Comparison of ENCODE assay signal across 19 cellular contexts in the genomic region with DNA sequence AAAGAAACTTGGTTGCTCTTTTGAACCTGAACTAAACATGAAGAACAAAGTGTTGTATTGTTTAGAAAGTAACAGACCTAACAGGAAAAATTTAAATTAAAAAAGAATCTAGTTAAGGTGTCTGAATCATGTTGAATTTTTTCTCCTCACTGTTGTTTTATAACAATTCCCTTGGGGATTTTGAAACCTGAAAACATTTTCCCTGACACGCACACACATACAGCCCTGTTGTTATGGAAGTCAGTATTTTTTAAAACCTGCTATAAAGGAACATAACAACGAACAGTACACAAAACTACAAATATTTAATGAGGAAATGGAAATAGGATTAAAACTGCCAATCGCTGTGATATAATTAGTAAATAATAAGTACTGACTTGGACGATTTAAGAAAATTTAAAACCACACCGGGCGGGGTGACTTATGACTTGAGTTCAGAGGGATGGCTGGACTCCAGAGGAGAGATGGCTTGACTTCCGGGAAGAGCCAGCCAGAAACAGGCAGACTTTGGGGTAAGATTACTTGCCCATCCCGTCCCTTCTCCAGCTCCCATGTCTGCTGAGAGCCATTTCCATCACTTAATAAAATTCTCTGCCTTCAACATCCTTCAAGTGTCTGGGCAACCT. TPM values are rescaled to one million over a fixed set of nuclear protein-coding genes. Genes with fewer than 3 reads are reported as not detected.
A peak's percentile ranks its signal among the peaks of the same experiment; 100 is the strongest.
DNase-seq lines count a peak whose midpoint lies in the region; ATAC-seq and TF ChIP-seq lines count a peak whose summit lies in the region.
"Had no signal": no experiment of that assay in that cellular context is flagged by ENCODE, and none has a peak within 500 bp of the region (broad histone marks: within the 10 kb centered on the region; RNA-seq: fewer than 3 reads in every experiment).

No MANE protein-coding gene starts in this region.

- H3K36me3 Mint-ChIP-seq in CD4-positive, alpha-beta T cell (ENCODE audit: low read depth) = peaks cover 14% of the 10 kb centered on the region
- peaks cover 24% of the 10 kb centered on the region for H3K36me3 Mint-ChIP-seq in neural progenitor cell
- H3K36me3 Mint-ChIP-seq in chondrocyte (ENCODE audit: low read depth) = peaks cover 32% of the 10 kb centered on the region

- H3K27me3 ChIP-seq in CD4-positive, alpha-beta T cell (ENCODE audit: control insufficient read depth, insufficient read depth, low read length) = no peaks in the 10 kb centered on the region
- H3K27me3 ChIP-seq in GM23248 (replicated peaks; ENCODE audit: insufficient read depth) (no peaks in the 10 kb centered on the region), neural progenitor cell (no peaks in the 10 kb centered on the region)
- H3K27me3 ChIP-seq: adrenal gland, BE2C, stomach had no signal

- WGBS in GM23248 (ENCODE audit: low coverage in 1 of 2, low lambda C conversion rate in 2 of 2, missing lambda C conversion rate in 2 of 2), 2 experiments = 34 to 37% methylated on average over 8 of the region's 8 CpGs

- no peaks in the 10 kb centered on the region for H3K79me2 ChIP-seq in GM23248 (ENCODE audit: insufficient read depth)
- H3K79me2 ChIP-seq in neural progenitor cell (ENCODE audit: low read depth) = no peaks in the 10 kb centered on the region

- no peaks in the 10 kb centered on the region for H3K9me2 ChIP-seq in GM23248 (ENCODE audit: insufficient read depth)

- no peaks in the 10 kb centered on the region for H3F3A ChIP-seq in GM23248 (ENCODE audit: insufficient read depth)
- peaks cover 4% of the 10 kb centered on the region for H3F3A ChIP-seq in neural progenitor cell (ENCODE audit: low read depth)

- H3K4me3 Mint-ChIP-seq in CD4-positive, alpha-beta T cell = no peak overlapping the region
- H3K4me3 Mint-ChIP-seq in neural progenitor cell = no peak overlapping the region
- no peak overlapping the region for H3K4me3 Mint-ChIP-seq in chondrocyte (ENCODE audit: unreplicated experiment)

- H2AFZ ChIP-seq in GM23248 = no peak overlapping the region
- no peak overlapping the region for H2AFZ ChIP-seq in neural progenitor cell (replicated peaks)

- CTCF ChIA-PET in CD4-positive, alpha-beta T cell (lab: Charles Lee) = interaction anchor here (1.0 kb wide), 1 partner anchor 170 kb away, joined by 3 read pairs; no protein-coding TSS in a partner anchor

- H3K9ac ChIP-seq in GM23248 (no peak overlapping the region), neural progenitor cell (no peak overlapping the region)

- peak overlapping the region; percentile 94 for H3K27ac Mint-ChIP-seq in CD4-positive, alpha-beta T cell
- H3K27ac Mint-ChIP-seq in neural progenitor cell (peak overlapping the region; percentile 39), chondrocyte (ENCODE audit: unreplicated experiment) (no peak overlapping the region)

- POLR2A ChIA-PET in CD4-positive, alpha-beta T cell (lab: Charles Lee) = interaction anchor here (0.7 kb wide), 1 partner anchor 187 kb away, joined by 3 read pairs; no protein-coding TSS in a partner anchor

- in situ Hi-C loops in GM23248 (cut with MboI) = no loop called here

- H3K4me1 Mint-ChIP-seq in CD4-positive, alpha-beta T cell (ENCODE audit: low read depth) = peaks cover 90% of the 10 kb centered on the region
- H3K4me1 Mint-ChIP-seq in neural progenitor cell = peaks cover 21% of the 10 kb centered on the region
- H3K4me1 Mint-ChIP-seq in chondrocyte (ENCODE audit: low read depth) = peaks cover 14% of the 10 kb centered on the region

- H3K4me2 ChIP-seq in GM23248 (ENCODE audit: unreplicated experiment) = no peak overlapping the region
- no peak overlapping the region for H3K4me2 ChIP-seq in neural progenitor cell

- no peak for ATAC-seq in CD4-positive, alpha-beta T cell (ENCODE audit: poor library complexity)
- ATAC-seq in HG03432 (IDR thresholded peaks at IDR 0.05; ENCODE audit: unreplicated experiment) = no peak
- ATAC-seq: K562, left colon had no signal

- H3K4me1 ChIP-seq in GM23248 (ENCODE audit: insufficient read depth) (0 out of 2 replicates have a peak, but pooled peaks cover 9% of the 10 kb centered on the region), neural progenitor cell (no peaks in the 10 kb centered on the region)

- no peak for TF ChIP-seq CTCF in CD4-positive, alpha-beta T cell (IDR thresholded peaks at IDR 0.05)
- TF ChIP-seq CTCF in neural progenitor cell (IDR thresholded peaks at IDR 0.05) (no peak), chondrocyte (IDR thresholded peaks at IDR 0.05) (no peak)

- intact Hi-C loops in CD4-positive, alpha-beta T cell (cut with DNase I, micrococcal nuclease) = loop anchor here (2.0 to 10.0 kb wide), 2 partner anchors 14 to 590 kb away; a partner anchor contains a TSS

- no peaks in the 10 kb centered on the region for H3K9me3 Mint-ChIP-seq in CD4-positive, alpha-beta T cell
- H3K9me3 Mint-ChIP-seq in neural progenitor cell (no peaks in the 10 kb centered on the region), chondrocyte (ENCODE audit: low read depth) (no peaks in the 10 kb centered on the region)

- H4K20me1 ChIP-seq in GM23248 (ENCODE audit: insufficient read depth) (no peaks in the 10 kb centered on the region), neural progenitor cell (ENCODE audit: low read depth) (no peaks in the 10 kb centered on the region)

- H3K9me3 ChIP-seq in CD4-positive, alpha-beta T cell (ENCODE audit: control insufficient read depth, low read length) = no peaks in the 10 kb centered on the region
- H3K9me3 ChIP-seq in GM23248 (ENCODE audit: low read depth) = no peaks in the 10 kb centered on the region
- no peaks in the 10 kb centered on the region for H3K9me3 ChIP-seq in neural progenitor cell (ENCODE audit: low read depth)
- H3K9me3 ChIP-seq: adrenal gland, BE2C, stomach had no signal

- no peaks in the 10 kb centered on the region for H3K27me3 Mint-ChIP-seq in CD4-positive, alpha-beta T cell
- H3K27me3 Mint-ChIP-seq in neural progenitor cell (ENCODE audit: insufficient read depth, low read depth) (no peaks in the 10 kb centered on the region), chondrocyte (ENCODE audit: low read depth) (no peaks in the 10 kb centered on the region)

- no peak overlapping the region for H3K27ac ChIP-seq in CD4-positive, alpha-beta T cell (ENCODE audit: low read depth, low read length)
- H3K27ac ChIP-seq in GM23248 = no peak overlapping the region
- peak overlapping the region; percentile 57 for H3K27ac ChIP-seq in cingulate gyrus (ENCODE audit: low read depth, low read length)
- H3K27ac ChIP-seq in neural progenitor cell = no peak overlapping the region
- H3K27ac ChIP-seq: stomach had no signal

- peaks cover 14% of the 10 kb centered on the region; the same call in 1 of the 2 replicates for H3K36me3 ChIP-seq in GM23248 (ENCODE audit: low read depth)
- H3K36me3 ChIP-seq in neural progenitor cell = no peaks in the 10 kb centered on the region
- H3K36me3 ChIP-seq: BE2C had no signal

- H3K4me3 ChIP-seq in GM23248 (no peak overlapping the region), neural progenitor cell (no peak overlapping the region)
- H3K4me3 ChIP-seq: adrenal gland, K562, stomach had no signal

- no peak for DNase-seq in CD4-positive, alpha-beta T cell
- DNase-seq in GM23248 (peak; percentile 62), neural progenitor cell (ENCODE audit: low spot score) (no peak), C1 segment of cervical spinal cord (lab: John Stamatoyannopoulos, UW) (no peak), LoVo (ENCODE audit: low spot score) (no peak), chondrocyte (ENCODE audit: low spot score) (no peak)
- DNase-seq: activated CD4-positive, alpha-beta T cell treated with anti-CD3 and anti-CD28 coated beads for 1 hour; activated T-cell treated with anti-CD3 and anti-CD28 coated beads for 4 hours; adrenal gland; BE2C; DMS53; erythroblast; left colon; NK-92 treated with Interleukin-12 subunit alpha and Interleukin-12 subunit beta, amount 100 ng/mL, for 24 hours; SHP77 treated with DMSO at 0.1 percent for 48 hours; stomach had no signal

RNA-seq across cellular contexts. Expression of a gene that starts 16.2 kb away (rescaled TPM):
- total RNA-seq in CD4-positive, alpha-beta T cell = 100 to 1,000 TPM; 976 to 998 TPM
- total RNA-seq in GM23248 (2014; rRNA removed; shearing (Covaris generic)) = not detected in 2 replicates
- 0.04 TPM in 1 of 2 replicates, not detected in the other for polyA plus RNA-seq in GM23248 (2016; fragmentation: Nextera tagmentation; extraction: Ambion mirVana)
- total RNA-seq in neural progenitor cell (ENCODE audit: low replicate concordance) = 1.9 and 3.2 TPM in 2 replicates
- 0.32 to 1.4 TPM (median 0.80 TPM) in 3 replicates for total RNA-seq in chondrocyte

Comparison
In these comparisons a context has a peak if more than half of its experiments do, and no peak if none do; other contexts are left out.
1. RNA of a gene that starts 16.2 kb away (total RNA-seq): 976 to 998 TPM in CD4-positive, alpha-beta T cell; 1.9 to 3.2 TPM in neural progenitor cell, 0.32 to 1.4 TPM in chondrocyte and not detected in GM23248; every median in the first group is over 100 times any median in the second.